ENCODE assay signal across 1 cellular context in the genomic region with DNA sequence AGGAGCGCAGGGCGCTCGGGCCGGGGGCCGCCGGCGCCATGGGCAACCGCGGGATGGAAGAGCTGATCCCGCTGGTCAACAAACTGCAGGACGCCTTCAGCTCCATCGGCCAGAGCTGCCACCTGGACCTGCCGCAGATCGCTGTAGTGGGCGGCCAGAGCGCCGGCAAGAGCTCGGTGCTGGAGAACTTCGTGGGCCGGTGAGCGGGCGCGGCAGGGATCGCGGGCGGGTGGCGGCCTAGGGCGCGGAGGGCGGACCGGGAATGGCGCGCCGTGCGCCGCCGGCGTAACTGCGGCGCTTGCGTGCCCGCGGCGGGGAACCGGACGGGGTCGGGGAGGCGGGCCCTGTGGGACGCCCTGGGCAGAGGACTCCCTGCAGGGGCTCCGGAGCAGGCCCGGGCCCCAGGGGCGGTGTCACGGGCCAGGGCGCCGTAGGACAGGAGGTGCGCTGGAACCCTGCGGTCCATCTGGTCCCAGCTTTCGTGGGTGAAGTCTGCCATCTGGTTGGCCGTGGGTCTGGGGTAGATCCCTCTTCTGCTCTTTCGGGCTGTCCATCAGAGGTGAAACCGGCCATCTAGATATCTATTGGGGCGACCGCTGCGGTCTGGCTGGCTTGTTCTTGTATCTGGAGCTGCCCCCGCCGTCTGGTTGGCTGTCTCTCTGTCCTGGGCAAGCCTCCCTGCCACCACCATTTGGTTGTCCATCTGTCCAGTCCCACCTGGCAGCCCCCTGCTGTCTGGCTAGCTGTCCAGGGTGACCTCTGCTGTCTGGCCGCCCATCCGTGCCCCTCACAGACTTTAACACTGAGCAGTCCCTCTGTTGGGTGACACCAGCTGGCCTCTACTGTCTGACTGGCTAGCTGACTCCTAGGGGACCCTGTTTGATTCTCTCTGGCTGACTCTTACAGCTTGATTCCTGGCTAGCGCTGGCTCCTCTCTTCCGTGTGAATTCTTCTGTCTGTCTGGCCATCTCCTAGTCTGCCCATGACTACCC.
TF ChIP-seq lines count a peak whose summit lies in the region.

No MANE protein-coding gene starts in this region.

TF ChIP-seq in HepG2, 621 proteins besides CTCF, POLR2A, EP300 and RAD21 (continued from another document and continues in another):
- TF ChIP-seq ZNF687 (CRISPR knock-in tag; IDR thresholded peaks at IDR 0.05) = peak; percentile 50
- TF ChIP-seq PITX1 (CRISPR knock-in tag; IDR thresholded peaks at IDR 0.05) = no peak
- 0 out of 2 replicates have a peak, but pooled peaks have one; percentile 30 for TF ChIP-seq ZNF275 (CRISPR knock-in tag; IDR thresholded peaks at IDR 0.05; ENCODE audit: borderline replicate concordance)
- TF ChIP-seq ZGPAT (CRISPR knock-in tag; IDR thresholded peaks at IDR 0.05) = no peak
- TF ChIP-seq ZNF770 (CRISPR knock-in tag; IDR thresholded peaks at IDR 0.05) = peak; percentile 29; the same call in 1 of the 2 replicates
- TF ChIP-seq SRSF1 (optimal IDR thresholded peaks at IDR 0.05; ENCODE audit: low read depth, low read length) = peak; percentile 50
- no peak for TF ChIP-seq HDAC2 (CRISPR knock-in tag; IDR thresholded peaks at IDR 0.05)
- no peak for TF ChIP-seq MBNL3 (CRISPR knock-in tag; conservative IDR thresholded peaks at IDR 0.05)
- TF ChIP-seq XRCC5 (optimal IDR thresholded peaks at IDR 0.05; ENCODE audit: low read length) = no peak
- TF ChIP-seq ZNF558 (CRISPR knock-in tag; IDR thresholded peaks at IDR 0.05; ENCODE audit: borderline replicate concordance) = no peak; the same call in 1 of the 2 replicates
- TF ChIP-seq NKX3-1 (CRISPR knock-in tag; IDR thresholded peaks at IDR 0.05) = no peak
- no peak for TF ChIP-seq ATF1 (CRISPR knock-in tag; IDR thresholded peaks at IDR 0.05)
- no peak for TF ChIP-seq SAP130 (CRISPR knock-in tag; IDR thresholded peaks at IDR 0.05; ENCODE audit: low read depth)
- TF ChIP-seq ZNF616 (CRISPR knock-in tag; IDR thresholded peaks at IDR 0.05; ENCODE audit: low read depth) = no peak
- no peak for TF ChIP-seq NFIB (CRISPR knock-in tag; IDR thresholded peaks at IDR 0.05; ENCODE audit: borderline replicate concordance)
- TF ChIP-seq ZNF703 (CRISPR knock-in tag; IDR thresholded peaks at IDR 0.05; ENCODE audit: borderline replicate concordance) = no peak
- TF ChIP-seq RFX1 (IDR thresholded peaks at IDR 0.05) = no peak
- no peak for TF ChIP-seq ZNF75D (CRISPR knock-in tag; IDR thresholded peaks at IDR 0.05; ENCODE audit: borderline replicate concordance)
- no peak for TF ChIP-seq MXD4 (CRISPR knock-in tag; IDR thresholded peaks at IDR 0.05)
- peak; percentile 84 for TF ChIP-seq YEATS4 (CRISPR knock-in tag; IDR thresholded peaks at IDR 0.05; ENCODE audit: borderline replicate concordance)
- TF ChIP-seq JUN (CRISPR knock-in tag; IDR thresholded peaks at IDR 0.05) = no peak
- TF ChIP-seq ZNF547 (CRISPR knock-in tag; IDR thresholded peaks at IDR 0.05) = 0 out of 2 replicates have a peak, but pooled peaks have one; percentile 40
- TF ChIP-seq, protein P1, sequence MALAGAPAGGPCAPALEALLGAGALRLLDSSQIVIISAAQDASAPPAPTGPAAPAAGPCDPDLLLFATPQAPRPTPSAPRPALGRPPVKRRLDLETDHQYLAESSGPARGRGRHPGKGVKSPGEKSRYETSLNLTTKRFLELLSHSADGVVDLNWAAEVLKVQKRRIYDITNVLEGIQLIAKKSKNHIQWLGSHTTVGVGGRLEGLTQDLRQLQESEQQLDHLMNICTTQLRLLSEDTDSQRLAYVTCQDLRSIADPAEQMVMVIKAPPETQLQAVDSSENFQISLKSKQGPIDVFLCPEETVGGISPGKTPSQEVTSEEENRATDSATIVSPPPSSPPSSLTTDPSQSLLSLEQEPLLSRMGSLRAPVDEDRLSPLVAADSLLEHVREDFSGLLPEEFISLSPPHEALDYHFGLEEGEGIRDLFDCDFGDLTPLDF (CRISPR knock-in tag; IDR thresholded peaks at IDR 0.05) = peak; percentile 66
- TF ChIP-seq GTF3A (CRISPR knock-in tag; conservative IDR thresholded peaks at IDR 0.05) = no peak; the same call in 1 of the 2 replicates
- no peak for TF ChIP-seq ZNF746 (CRISPR knock-in tag; IDR thresholded peaks at IDR 0.05)
- TF ChIP-seq, protein P2, sequence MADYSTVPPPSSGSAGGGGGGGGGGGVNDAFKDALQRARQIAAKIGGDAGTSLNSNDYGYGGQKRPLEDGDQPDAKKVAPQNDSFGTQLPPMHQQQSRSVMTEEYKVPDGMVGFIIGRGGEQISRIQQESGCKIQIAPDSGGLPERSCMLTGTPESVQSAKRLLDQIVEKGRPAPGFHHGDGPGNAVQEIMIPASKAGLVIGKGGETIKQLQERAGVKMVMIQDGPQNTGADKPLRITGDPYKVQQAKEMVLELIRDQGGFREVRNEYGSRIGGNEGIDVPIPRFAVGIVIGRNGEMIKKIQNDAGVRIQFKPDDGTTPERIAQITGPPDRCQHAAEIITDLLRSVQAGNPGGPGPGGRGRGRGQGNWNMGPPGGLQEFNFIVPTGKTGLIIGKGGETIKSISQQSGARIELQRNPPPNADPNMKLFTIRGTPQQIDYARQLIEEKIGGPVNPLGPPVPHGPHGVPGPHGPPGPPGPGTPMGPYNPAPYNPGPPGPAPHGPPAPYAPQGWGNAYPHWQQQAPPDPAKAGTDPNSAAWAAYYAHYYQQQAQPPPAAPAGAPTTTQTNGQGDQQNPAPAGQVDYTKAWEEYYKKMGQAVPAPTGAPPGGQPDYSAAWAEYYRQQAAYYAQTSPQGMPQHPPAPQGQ (CRISPR knock-in tag; IDR thresholded peaks at IDR 0.05; ENCODE audit: borderline replicate concordance) = 0 out of 2 replicates have a peak, but pooled peaks have one; percentile 75
- no peak for TF ChIP-seq ZSCAN31 (CRISPR knock-in tag; IDR thresholded peaks at IDR 0.05; ENCODE audit: low read depth)
- no peak for TF ChIP-seq ZNF569 (CRISPR knock-in tag; IDR thresholded peaks at IDR 0.05; ENCODE audit: borderline replicate concordance)
- no peak for TF ChIP-seq ARNT2 (CRISPR knock-in tag; IDR thresholded peaks at IDR 0.05; ENCODE audit: low read depth)
- no peak for TF ChIP-seq GLMP (CRISPR knock-in tag; IDR thresholded peaks at IDR 0.05; ENCODE audit: borderline replicate concordance)
- no peak; the same call in 1 of the 2 replicates for TF ChIP-seq GABPB1 (CRISPR knock-in tag; IDR thresholded peaks at IDR 0.05)
- TF ChIP-seq ZNF607 (CRISPR knock-in tag; IDR thresholded peaks at IDR 0.05; ENCODE audit: borderline replicate concordance) = 0 out of 2 replicates have a peak, but pooled peaks have one; percentile 34
- no peak for TF ChIP-seq ZBTB4 (CRISPR knock-in tag; IDR thresholded peaks at IDR 0.05; ENCODE audit: borderline replicate concordance)
- TF ChIP-seq, protein P3, sequence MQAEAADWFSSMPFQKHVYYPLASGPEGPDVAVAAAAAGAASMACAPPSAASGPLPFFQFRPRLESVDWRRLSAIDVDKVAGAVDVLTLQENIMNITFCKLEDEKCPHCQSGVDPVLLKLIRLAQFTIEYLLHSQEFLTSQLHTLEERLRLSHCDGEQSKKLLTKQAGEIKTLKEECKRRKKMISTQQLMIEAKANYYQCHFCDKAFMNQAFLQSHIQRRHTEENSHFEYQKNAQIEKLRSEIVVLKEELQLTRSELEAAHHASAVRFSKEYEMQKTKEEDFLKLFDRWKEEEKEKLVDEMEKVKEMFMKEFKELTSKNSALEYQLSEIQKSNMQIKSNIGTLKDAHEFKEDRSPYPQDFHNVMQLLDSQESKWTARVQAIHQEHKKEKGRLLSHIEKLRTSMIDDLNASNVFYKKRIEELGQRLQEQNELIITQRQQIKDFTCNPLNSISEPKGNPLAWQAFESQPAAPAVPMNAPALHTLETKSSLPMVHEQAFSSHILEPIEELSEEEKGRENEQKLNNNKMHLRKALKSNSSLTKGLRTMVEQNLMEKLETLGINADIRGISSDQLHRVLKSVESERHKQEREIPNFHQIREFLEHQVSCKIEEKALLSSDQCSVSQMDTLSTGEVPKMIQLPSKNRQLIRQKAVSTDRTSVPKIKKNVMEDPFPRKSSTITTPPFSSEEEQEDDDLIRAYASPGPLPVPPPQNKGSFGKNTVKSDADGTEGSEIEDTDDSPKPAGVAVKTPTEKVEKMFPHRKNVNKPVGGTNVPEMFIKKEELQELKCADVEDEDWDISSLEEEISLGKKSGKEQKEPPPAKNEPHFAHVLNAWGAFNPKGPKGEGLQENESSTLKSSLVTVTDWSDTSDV (CRISPR knock-in tag; IDR thresholded peaks at IDR 0.05) = peak; percentile 29; the same call in 1 of the 2 replicates
